Comparison of ENCODE assay signal across 8 cellular contexts in the genomic region with DNA sequence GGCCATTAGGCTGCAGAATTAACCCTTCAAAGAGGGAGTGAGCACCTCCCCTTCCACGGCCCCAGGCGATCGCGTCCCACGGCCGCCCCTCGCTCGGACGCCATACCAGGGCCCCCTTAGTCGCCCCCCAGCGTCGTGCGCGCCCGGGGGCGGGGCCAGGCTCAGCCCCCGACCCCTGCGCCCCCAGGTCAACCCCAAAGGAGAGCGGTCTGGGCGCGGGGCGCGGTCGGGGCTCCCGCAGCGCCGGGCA. TPM values are rescaled to one million over a fixed set of nuclear protein-coding genes. Genes with fewer than 3 reads are reported as not detected.
A peak's percentile ranks its signal among the peaks of the same experiment; 100 is the strongest.
DNase-seq lines count a peak whose midpoint lies in the region; ATAC-seq and TF ChIP-seq lines count a peak whose summit lies in the region.

No MANE protein-coding gene starts in this region.

- H3K9me3 ChIP-seq in GM23248 (ENCODE audit: low read depth) (no peaks in the 10 kb centered on the region), gastrocnemius medialis (no peaks in the 10 kb centered on the region)

- in situ Hi-C loops in GM23248 (cut with MboI), result no loop called here
- in situ Hi-C loops in gastrocnemius medialis (cut with MboI; ENCODE audit: low sequenced_read_pairs in 4 of 4), result loop anchor here in 1 of 4 donors (5.0 kb wide), 1 partner anchor 37 kb away; no protein-coding TSS in a partner anchor

- no peaks in the 10 kb centered on the region for H3K36me3 ChIP-seq in GM23248 (ENCODE audit: low read depth)
- H3K36me3 ChIP-seq in gastrocnemius medialis, result no peaks in the 10 kb centered on the region

- peaks cover 88% of the 10 kb centered on the region for H3K79me2 ChIP-seq in GM23248 (ENCODE audit: insufficient read depth)

- TF ChIP-seq POLR2A in gastrocnemius medialis (IDR thresholded peaks at IDR 0.05) (no peak), GM18505 (IDR thresholded peaks at IDR 0.05; ENCODE audit: borderline replicate concordance, extremely low read depth, insufficient read depth, insufficient read length) (no peak)

- intact Hi-C loops in gastrocnemius medialis (cut with DNase I; ENCODE audit: low total_unique reads), result no loop called here

- TF ChIP-seq CTCF in VCaP (conservative IDR thresholded peaks at IDR 0.05) (no peak), foreskin fibroblast (IDR thresholded peaks at IDR 0.05; ENCODE audit: low read depth, low read length) (no peak), gastrocnemius medialis (IDR thresholded peaks at IDR 0.05 in 4 of 5, conservative IDR thresholded peaks at IDR 0.05 in 1 of 5) (no peak)

- H3F3A ChIP-seq in GM23248 (ENCODE audit: insufficient read depth), result peaks cover 42% of the 10 kb centered on the region

- WGBS in GM23248 (ENCODE audit: low coverage in 1 of 2, low lambda C conversion rate in 2 of 2, missing lambda C conversion rate in 2 of 2), 2 experiments, result 0 to 2% methylated on average over 12 to 27 of the region's 27 CpGs

- H2AFZ ChIP-seq in GM23248, result no peak overlapping the region

- H3K4me3 ChIP-seq in GM23248 (peak overlapping the region; percentile 79), foreskin fibroblast (ENCODE audit: low read depth in 1 of 2, low read length in 2 of 2) (peak overlapping the region; percentile 79 to 98), gastrocnemius medialis (peak overlapping the region; percentile 80 to 99 (median 92))

- no peaks in the 10 kb centered on the region for H3K9me2 ChIP-seq in GM23248 (ENCODE audit: insufficient read depth)

- ATAC-seq in gastrocnemius medialis (no peak), GM18505 (IDR thresholded peaks at IDR 0.05; ENCODE audit: unreplicated experiment) (no peak), left lobe of liver (no peak)

- H3K9ac ChIP-seq in GM23248, result peak overlapping the region; percentile 99

- peaks cover 5% of the 10 kb centered on the region; the same call in 1 of the 2 replicates for H4K20me1 ChIP-seq in GM23248 (ENCODE audit: insufficient read depth)

- H3K4me1 ChIP-seq in GM23248 (ENCODE audit: insufficient read depth), result peaks cover 31% of the 10 kb centered on the region
- peaks cover 56 to 74% of the 10 kb centered on the region in 2 donors for H3K4me1 ChIP-seq in gastrocnemius medialis

- H3K27ac ChIP-seq in GM23248 (peak overlapping the region; percentile 99), VCaP (peak overlapping the region; percentile 87), gastrocnemius medialis (peak overlapping the region; percentile 97 to 100 (median 100))

- DNase-seq in GM23248, result no peak
- no peak for DNase-seq in foreskin fibroblast
- no peak for DNase-seq in gastrocnemius medialis
- no peak for DNase-seq in COLO829 (ENCODE audit: low spot score)
- no peak for DNase-seq in NCI-H1417 treated with DMSO at 0.1 percent for 48 hours (lab: John Stamatoyannopoulos, UW)
- DNase-seq in left lobe of liver (ENCODE audit: low spot score), result no peak

- peak overlapping the region; percentile 98 for H3K4me2 ChIP-seq in GM23248 (ENCODE audit: unreplicated experiment)

- H3K27me3 ChIP-seq in GM23248 (replicated peaks; ENCODE audit: insufficient read depth) (no peaks in the 10 kb centered on the region), gastrocnemius medialis (no peaks in the 10 kb centered on the region)

RNA-seq across cellular contexts. Expression of a gene that starts 0.4 kb away (rescaled TPM):
- total RNA-seq in GM23248 (2014; rRNA removed; shearing (Covaris generic)), result 32.9 and 35.9 TPM in 2 replicates
- 17.7 and 18.2 TPM in 2 replicates for polyA plus RNA-seq in GM23248 (2016; fragmentation: Nextera tagmentation; extraction: Ambion mirVana)
- total RNA-seq in gastrocnemius medialis (10 to 100 TPM; 24.2 to 43.1 (median 31.2) TPM), left lobe of liver (7.9 TPM)

RNA-seq across cellular contexts. Expression of a gene that starts 2.2 kb away (rescaled TPM):
- total RNA-seq in GM23248 (2014; rRNA removed; shearing (Covaris generic)), result not detected in 2 replicates
- 0.14 TPM in 1 of 2 replicates, not detected in the other for polyA plus RNA-seq in GM23248 (2016; fragmentation: Nextera tagmentation; extraction: Ambion mirVana)
- total RNA-seq in gastrocnemius medialis (not detected), left lobe of liver (not detected)

RNA-seq across cellular contexts. Expression of a gene that starts 5.1 kb away (rescaled TPM):
- 45.9 and 46.2 TPM in 2 replicates for total RNA-seq in GM23248 (2014; rRNA removed; shearing (Covaris generic))
- 74.1 and 75.7 TPM in 2 replicates for polyA plus RNA-seq in GM23248 (2016; fragmentation: Nextera tagmentation; extraction: Ambion mirVana)
- total RNA-seq in gastrocnemius medialis (10 to 100 TPM; 20.3 to 56.9 (median 39.3) TPM), left lobe of liver (55.9 TPM)

RNA-seq across cellular contexts. Expression of a gene that starts 34.2 kb away (rescaled TPM):
- total RNA-seq in GM23248 (2014; rRNA removed; shearing (Covaris generic)), result 3.9 and 4.9 TPM in 2 replicates
- polyA plus RNA-seq in GM23248 (2016; fragmentation: Nextera tagmentation; extraction: Ambion mirVana), result 3.5 and 4.2 TPM in 2 replicates
- total RNA-seq in gastrocnemius medialis (100 to 1,000 TPM in 2 of 4 donors, 10 to 100 TPM in 2; 82.3 to 202 (median 101) TPM), left lobe of liver (10.9 TPM)

RNA-seq across cellular contexts. Expression of a gene that starts 39.8 kb away (rescaled TPM):
- not detected in 2 replicates for total RNA-seq in GM23248 (2014; rRNA removed; shearing (Covaris generic))
- 0.22 and 0.36 TPM in 2 replicates for polyA plus RNA-seq in GM23248 (2016; fragmentation: Nextera tagmentation; extraction: Ambion mirVana)
- 1 to 10 TPM; 1.2 to 7.4 (median 4.1) TPM for total RNA-seq in gastrocnemius medialis
- 0.86 TPM for total RNA-seq in left lobe of liver
